Comparison of ENCODE assay signal across 9 cellular contexts in the genomic region with DNA sequence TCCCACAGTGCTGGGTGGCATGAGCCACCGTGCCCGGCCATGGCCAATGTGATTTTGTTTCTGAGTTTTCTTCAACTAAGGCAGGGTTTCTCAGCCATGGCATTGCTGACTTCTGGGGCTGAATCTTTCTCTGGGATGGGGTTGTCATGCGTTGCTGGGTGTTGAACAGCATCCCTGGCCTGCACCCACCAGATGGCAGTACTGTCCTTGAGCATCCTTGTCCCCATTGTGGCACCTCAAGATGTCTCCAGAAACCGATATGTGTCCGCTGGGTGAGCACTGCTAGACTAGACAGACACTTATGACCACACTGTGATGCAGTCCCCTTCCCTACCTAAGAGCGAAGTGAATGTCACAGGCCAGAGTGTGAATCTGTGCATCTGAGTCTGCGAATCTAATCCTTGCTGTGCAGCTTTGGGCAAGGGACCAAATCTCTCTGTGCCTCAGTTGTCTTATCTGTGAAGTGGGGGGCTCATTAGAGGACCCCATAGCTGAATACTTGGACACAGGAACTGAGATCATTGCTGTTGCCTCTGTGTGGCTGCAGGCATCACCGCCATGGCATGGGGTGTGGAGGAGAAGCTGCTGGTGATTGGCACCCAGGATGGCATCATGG. TPM values are rescaled to one million over a fixed set of nuclear protein-coding genes. Genes with fewer than 3 reads are reported as not detected.
DNase-seq lines count a peak whose midpoint lies in the region; ATAC-seq and TF ChIP-seq lines count a peak whose summit lies in the region.
"Had no signal": no experiment of that assay in that cellular context is flagged by ENCODE, and none has a peak within 500 bp of the region (broad histone marks: within the 10 kb centered on the region; RNA-seq: fewer than 3 reads in every experiment).

No MANE protein-coding gene starts in this region.

- no peak overlapping the region for H3K27ac ChIP-seq in CD8-positive, alpha-beta memory T cell (ENCODE audit: low read depth, low read length)
- no peak overlapping the region for H3K27ac ChIP-seq in H9 (ENCODE audit: insufficient read length, low read depth, low read length)
- no peak overlapping the region for H3K27ac ChIP-seq in Panc1 (ENCODE audit: low read length)
- no peak overlapping the region for H3K27ac ChIP-seq in heart right ventricle
- no peak overlapping the region for H3K27ac ChIP-seq in smooth muscle cell (ENCODE audit: low read depth)

- no peak overlapping the region for H3K4me3 ChIP-seq in CD8-positive, alpha-beta memory T cell (ENCODE audit: low read length)
- no peak overlapping the region for H3K4me3 ChIP-seq in Panc1 (ENCODE audit: low read depth in 2 of 2, low read length in 2 of 2)
- H3K4me3 ChIP-seq in heart right ventricle, result no peak overlapping the region
- H3K4me3 ChIP-seq in smooth muscle cell, result no peak overlapping the region

- H3K9ac ChIP-seq in H9 (ENCODE audit: extremely low read depth, insufficient read length, low read length) (no peak overlapping the region), smooth muscle cell (ENCODE audit: low read depth) (no peak overlapping the region)

- POLR2A ChIA-PET in CD8-positive, alpha-beta memory T cell (lab: Charles Lee), result no interaction called here
- POLR2A ChIA-PET in Panc1 (lab: Charles Lee), result no interaction called here

- no peak overlapping the region for H3K56ac ChIP-seq in H9 (ENCODE audit: insufficient read length, low read depth, low read length)

- H3K27me3 Mint-ChIP-seq in CD8-positive, alpha-beta memory T cell, result peaks cover 5 to 31% of the 10 kb centered on the region in 2 donors
- H3K27me3 Mint-ChIP-seq in H9 (ENCODE audit: low read depth), result peaks cover 10% of the 10 kb centered on the region
- H3K27me3 Mint-ChIP-seq in activated T-helper 2 cell treated with anti-CD3 and anti-CD28 coated beads, Interferon-gamma antibody, Interleukin-2, Interleukin-4, amounts not matched to agents 10 μg/mL and 5 μg/mL and 100 μg/mL, durations not matched to agents 14 hours and 24 hours and 36 hours (ENCODE audit: low read depth), result peaks cover 8% of the 10 kb centered on the region

- H3K79me2 ChIP-seq in H9 (ENCODE audit: insufficient read depth, low read length) (no peaks in the 10 kb centered on the region), smooth muscle cell (ENCODE audit: low read depth) (no peaks in the 10 kb centered on the region)

- H2BK5ac ChIP-seq in H9 (ENCODE audit: insufficient read length, low read length), result no peak overlapping the region

- H3T11ph ChIP-seq in H9 (ENCODE audit: low read length), result no peak overlapping the region

- CTCF ChIA-PET in CD8-positive, alpha-beta memory T cell (lab: Charles Lee), result no interaction called here
- CTCF ChIA-PET in Panc1 (lab: Charles Lee), result no interaction called here

- no peak overlapping the region for H2BK12ac ChIP-seq in H9 (ENCODE audit: insufficient read length, low read depth, low read length)

- H3K4me3 Mint-ChIP-seq in CD8-positive, alpha-beta memory T cell, result no peak overlapping the region
- H3K4me3 Mint-ChIP-seq in H9, result no peak overlapping the region; a peak in 1 of 5 replicates
- H3K4me3 Mint-ChIP-seq in activated T-helper 2 cell treated with anti-CD3 and anti-CD28 coated beads, Interferon-gamma antibody, Interleukin-2, Interleukin-4, amounts not matched to agents 10 μg/mL and 5 μg/mL and 100 μg/mL, durations not matched to agents 14 hours and 24 hours and 36 hours (ENCODE audit: low read depth), result no peak overlapping the region
- H3K4me3 Mint-ChIP-seq: stimulated activated naive CD8-positive, alpha-beta T cell treated with anti-CD3 and anti-CD28 coated beads, Interleukin-15, Interleukin-2, amounts not matched to agents 100 ng/mL and 50 ng/mL, for 24 hours had no signal

- intact Hi-C loops in Panc1 (cut with micrococcal nuclease; ENCODE audit: unreplicated experiment), result loop anchor here (10.0 kb wide), 3 partner anchors 64 to 266 kb away; a partner anchor contains a TSS
- intact Hi-C loops in activated T-helper 2 cell treated with anti-CD3 and anti-CD28 coated beads, Interferon-gamma antibody, Interleukin-2, Interleukin-4, amounts not matched to agents 10 μg/mL and 5 μg/mL and 100 μg/mL, durations not matched to agents 14 hours and 24 hours and 36 hours (cut with micrococcal nuclease), result no loop called here
- intact Hi-C loops in heart right ventricle (cut with DNase I), result loop anchor here in 7 of 10 donors (2.0 to 10.0 kb wide), 5 partner anchors 56 to 506 kb away; a partner anchor contains a TSS

- no peak overlapping the region for H2BK15ac ChIP-seq in H9 (ENCODE audit: low read depth, low read length)

- no TSS peak for BruUV-seq in Panc1 (replicated peaks; lab: Mats Ljungman, UMichigan)

- H4K91ac ChIP-seq in H9 (ENCODE audit: insufficient read length, low read depth, low read length), result no peak overlapping the region

- H3K36me3 Mint-ChIP-seq in CD8-positive, alpha-beta memory T cell, result no peaks in the 10 kb centered on the region
- H3K36me3 Mint-ChIP-seq in H9 (ENCODE audit: insufficient read depth in 1 of 3, low read depth in 3 of 3), result no peaks in the 10 kb centered on the region
- no peaks in the 10 kb centered on the region for H3K36me3 Mint-ChIP-seq in activated T-helper 2 cell treated with anti-CD3 and anti-CD28 coated beads, Interferon-gamma antibody, Interleukin-2, Interleukin-4, amounts not matched to agents 10 μg/mL and 5 μg/mL and 100 μg/mL, durations not matched to agents 14 hours and 24 hours and 36 hours (ENCODE audit: low read depth)

- H3K4me2 ChIP-seq in H9 (ENCODE audit: insufficient read depth, insufficient read length, low read length) (no peak overlapping the region), smooth muscle cell (no peak overlapping the region)

- no peaks in the 10 kb centered on the region for H3K23me2 ChIP-seq in H9 (ENCODE audit: insufficient read length, low read depth, low read length, poor library complexity, severe bottlenecking)

- H4K5ac ChIP-seq in H9 (ENCODE audit: insufficient read length, low read depth, low read length), result no peak overlapping the region

- no peaks in the 10 kb centered on the region for H3K27me3 ChIP-seq in CD8-positive, alpha-beta memory T cell (ENCODE audit: insufficient read depth, low read length, poor library complexity, severe bottlenecking)
- H3K27me3 ChIP-seq in H9 (ENCODE audit: insufficient read depth, low read length) (no peaks in the 10 kb centered on the region), Panc1 (ENCODE audit: control insufficient read depth, insufficient read depth, low read length) (no peaks in the 10 kb centered on the region), heart right ventricle (peaks cover 0 to 17% (median 0%) of the 10 kb centered on the region in 7 donors), smooth muscle cell (ENCODE audit: low read depth) (peaks cover 3% of the 10 kb centered on the region)

- no CpG with 5 or more reads among the region's 8 CpGs for WGBS in H9 (ENCODE audit: extremely low coverage, insufficient read length, low lambda C conversion rate)
- WGBS in heart right ventricle, 2 donors, result 66 to 75% methylated on average over 8 of the region's 8 CpGs
- WGBS in smooth muscle cell (ENCODE audit: low lambda C conversion rate), result 61% methylated on average over 8 of the region's 8 CpGs

- no peak overlapping the region for H4K8ac ChIP-seq in H9 (replicated peaks; ENCODE audit: insufficient read length, low read depth, low read length)

- H3K23ac ChIP-seq in H9 (ENCODE audit: insufficient read length, low read depth, low read length), result no peak overlapping the region

- no peak overlapping the region for H3K4ac ChIP-seq in H9 (ENCODE audit: low read depth, low read length)

- H3K79me1 ChIP-seq in H9 (ENCODE audit: insufficient read depth, low read depth, low read length, poor library complexity, severe bottlenecking), result no peaks in the 10 kb centered on the region

- H2AFZ ChIP-seq in H9 (ENCODE audit: low read length) (no peak overlapping the region), smooth muscle cell (ENCODE audit: low read depth) (no peak overlapping the region)

- H3K4me1 Mint-ChIP-seq in CD8-positive, alpha-beta memory T cell, result no peaks in the 10 kb centered on the region
- H3K4me1 Mint-ChIP-seq in H9, result no peaks in the 10 kb centered on the region
- H3K4me1 Mint-ChIP-seq in activated T-helper 2 cell treated with anti-CD3 and anti-CD28 coated beads, Interferon-gamma antibody, Interleukin-2, Interleukin-4, amounts not matched to agents 10 μg/mL and 5 μg/mL and 100 μg/mL, durations not matched to agents 14 hours and 24 hours and 36 hours (ENCODE audit: low read depth), result no peaks in the 10 kb centered on the region

- in situ Hi-C loops in Panc1 (cut with HindIII; ENCODE audit: low pct_unique_long_range_greater_than_20kb, low sequenced_read_pairs), result no loop called here

- H2BK20ac ChIP-seq in H9 (ENCODE audit: low read depth, low read length, poor library complexity, severe bottlenecking), result no peak overlapping the region

- peak in 4 of 5 donors; percentile 5 to 52 (median 22) for DNase-seq in CD8-positive, alpha-beta memory T cell
- peak; percentile 71 for DNase-seq in H9
- DNase-seq in Panc1 (ENCODE audit: low read depth, low spot score), result peak; percentile 72
- peak; percentile 28 for DNase-seq in activated T-helper 2 cell treated with anti-CD3 and anti-CD28 coated beads, Interferon-gamma antibody, Interleukin-2, Interleukin-4, amounts not matched to agents 10 μg/mL and 5 μg/mL and 100 μg/mL, durations not matched to agents 14 hours and 24 hours and 36 hours (ENCODE audit: low spot score)
- peak; percentile 20 to 33 for DNase-seq in heart right ventricle
- no peak for DNase-seq in smooth muscle cell (lab: John Stamatoyannopoulos, UW; ENCODE audit: unreplicated experiment)
- DNase-seq in NCI-H2029 treated with DMSO at 0.1 percent for 48 hours (lab: John Stamatoyannopoulos, UW), result no peak

- no peaks in the 10 kb centered on the region for H3F3A ChIP-seq in smooth muscle cell (ENCODE audit: low read depth)

- no peaks in the 10 kb centered on the region for H3K9me3 Mint-ChIP-seq in CD8-positive, alpha-beta memory T cell
- no peaks in the 10 kb centered on the region; a peak in 1 of 5 replicates for H3K9me3 Mint-ChIP-seq in H9
- H3K9me3 Mint-ChIP-seq in activated T-helper 2 cell treated with anti-CD3 and anti-CD28 coated beads, Interferon-gamma antibody, Interleukin-2, Interleukin-4, amounts not matched to agents 10 μg/mL and 5 μg/mL and 100 μg/mL, durations not matched to agents 14 hours and 24 hours and 36 hours, result no peaks in the 10 kb centered on the region
- H3K9me3 Mint-ChIP-seq: stimulated activated naive CD8-positive, alpha-beta T cell treated with anti-CD3 and anti-CD28 coated beads, Interleukin-15, Interleukin-2, amounts not matched to agents 100 ng/mL and 50 ng/mL, for 24 hours had no signal

- no peaks in the 10 kb centered on the region for H4K20me1 ChIP-seq in H9 (ENCODE audit: control insufficient read depth, insufficient read depth, insufficient read length)
- H4K20me1 ChIP-seq in smooth muscle cell (ENCODE audit: low read depth), result no peaks in the 10 kb centered on the region

- H3K27ac Mint-ChIP-seq in CD8-positive, alpha-beta memory T cell, result no peak overlapping the region
- no peak overlapping the region for H3K27ac Mint-ChIP-seq in H9
- H3K27ac Mint-ChIP-seq in activated T-helper 2 cell treated with anti-CD3 and anti-CD28 coated beads, Interferon-gamma antibody, Interleukin-2, Interleukin-4, amounts not matched to agents 10 μg/mL and 5 μg/mL and 100 μg/mL, durations not matched to agents 14 hours and 24 hours and 36 hours, result no peak overlapping the region
- H3K27ac Mint-ChIP-seq: stimulated activated naive CD8-positive, alpha-beta T cell treated with anti-CD3 and anti-CD28 coated beads, Interleukin-15, Interleukin-2, amounts not matched to agents 100 ng/mL and 50 ng/mL, for 24 hours had no signal

- no peaks in the 10 kb centered on the region for H3K9me3 ChIP-seq in CD8-positive, alpha-beta memory T cell (ENCODE audit: low read length)
- H3K9me3 ChIP-seq in H9 (ENCODE audit: control insufficient read depth, low read depth, low read length) (no peaks in the 10 kb centered on the region), Panc1 (ENCODE audit: control insufficient read depth, insufficient read depth, low read depth, low read length) (no peaks in the 10 kb centered on the region), heart right ventricle (no peaks in the 10 kb centered on the region), smooth muscle cell (replicated peaks; ENCODE audit: low read depth) (no peaks in the 10 kb centered on the region)

- no peak overlapping the region for H3K14ac ChIP-seq in H9 (ENCODE audit: insufficient read depth, low read length)

- no peaks in the 10 kb centered on the region for H3K36me3 ChIP-seq in CD8-positive, alpha-beta memory T cell (ENCODE audit: insufficient read depth, low read length)
- H3K36me3 ChIP-seq in Panc1 (ENCODE audit: control insufficient read depth, insufficient read depth, low read length), result no peaks in the 10 kb centered on the region
- no peaks in the 10 kb centered on the region for H3K36me3 ChIP-seq in heart right ventricle
- H3K36me3 ChIP-seq in smooth muscle cell (ENCODE audit: low read depth), result no peaks in the 10 kb centered on the region

- ATAC-seq in Panc1 (peak; percentile 89), heart right ventricle (peak in 2 of 8 donors; percentile 59 to 72), HG03159 (IDR thresholded peaks at IDR 0.05; ENCODE audit: unreplicated experiment) (no peak)

- no peaks in the 10 kb centered on the region for H3K4me1 ChIP-seq in CD8-positive, alpha-beta memory T cell (ENCODE audit: insufficient read depth, low read length)
- H3K4me1 ChIP-seq in H9 (ENCODE audit: insufficient read depth, low read length) (no peaks in the 10 kb centered on the region), Panc1 (ENCODE audit: control insufficient read depth, insufficient read depth, low read length) (no peaks in the 10 kb centered on the region), heart right ventricle (no peaks in the 10 kb centered on the region), smooth muscle cell (ENCODE audit: low read depth) (no peaks in the 10 kb centered on the region)

- H3K18ac ChIP-seq in H9 (ENCODE audit: insufficient read length, low read depth, low read length), result no peak overlapping the region

- H2AK5ac ChIP-seq in H9 (ENCODE audit: insufficient read length, low read length), result no peak overlapping the region

- peak; percentile 80 for TF ChIP-seq CTCF in H9 (conservative IDR thresholded peaks at IDR 0.05)
- TF ChIP-seq CTCF in Panc1 (IDR thresholded peaks at IDR 0.05), result peak; percentile 79
- peak; percentile 12 to 64 (median 44) for TF ChIP-seq CTCF in heart right ventricle (IDR thresholded peaks at IDR 0.05)
- peak; percentile 51 for TF ChIP-seq CTCF in smooth muscle cell (IDR thresholded peaks at IDR 0.05; ENCODE audit: borderline replicate concordance, insufficient read depth, poor library complexity, severe bottlenecking)

- H2BK120ac ChIP-seq in H9 (ENCODE audit: low read depth, low read length, poor library complexity, severe bottlenecking), result no peak overlapping the region

RNA-seq across cellular contexts. Expression of a gene that starts 50.3 kb away (rescaled TPM):
- 10 to 100 TPM; 32.9 to 34.8 TPM for total RNA-seq in CD8-positive, alpha-beta memory T cell
- 5.0 TPM for polyA plus RNA-seq in CD8-positive, alpha-beta memory T cell
- total RNA-seq in H9 (2021) (72.5 and 72.7 TPM in 2 replicates), Panc1 (2021; ENCODE audit: unreplicated experiment) (47.0 TPM), heart right ventricle (10 to 100 TPM; 22.9 to 30.6 (median 24.8) TPM), smooth muscle cell (22.4 and 25.1 TPM in 2 replicates)
- polyA plus RNA-seq in Panc1 (2012; ENCODE audit: insufficient read length), result 48.3 TPM
- 40.3 and 40.5 TPM in 2 replicates for total RNA-seq in activated T-helper 2 cell treated with anti-CD3 and anti-CD28 coated beads, Interferon-gamma antibody, Interleukin-2, Interleukin-4, amounts not matched to agents 10 μg/mL and 5 μg/mL and 100 μg/mL, durations not matched to agents 14 hours and 24 hours and 36 hours
- polyA plus RNA-seq in heart right ventricle (10 to 100 TPM; 13.9 to 37.7 TPM), smooth muscle cell (16.5 and 29.2 TPM in 2 replicates)

RNA-seq across cellular contexts. Expression of a gene that starts 59.3 kb away (rescaled TPM):
- not detected for total RNA-seq in CD8-positive, alpha-beta memory T cell
- not detected for polyA plus RNA-seq in CD8-positive, alpha-beta memory T cell
- not detected in 2 replicates for total RNA-seq in H9 (2021)
- total RNA-seq in Panc1 (2021; ENCODE audit: unreplicated experiment), result 1.4 TPM
- polyA plus RNA-seq in Panc1 (2012; ENCODE audit: insufficient read length), result 0.96 TPM
- not detected in 2 replicates for total RNA-seq in activated T-helper 2 cell treated with anti-CD3 and anti-CD28 coated beads, Interferon-gamma antibody, Interleukin-2, Interleukin-4, amounts not matched to agents 10 μg/mL and 5 μg/mL and 100 μg/mL, durations not matched to agents 14 hours and 24 hours and 36 hours
- total RNA-seq in heart right ventricle, result under 1 TPM in 6 of 10 donors, not detected in 4; 0.03 to 0.16 (median 0.05) TPM
- polyA plus RNA-seq in heart right ventricle, result under 1 TPM; under 0.01 to 0.01 TPM
- not detected in 2 replicates for total RNA-seq in smooth muscle cell
- polyA plus RNA-seq in smooth muscle cell, result not detected in 2 replicates

Comparison
In these comparisons a context has a peak if more than half of its experiments do, and no peak if none do; other contexts are left out.
1. DNase-seq: peak in CD8-positive, alpha-beta memory T cell (4 of 5), H9 (single experiment), Panc1 (single experiment), activated T-helper 2 cell treated with anti-CD3 and anti-CD28 coated beads, Interferon-gamma antibody, Interleukin-2, Interleukin-4, amounts not matched to agents 10 μg/mL and 5 μg/mL and 100 μg/mL, durations not matched to agents 14 hours and 24 hours and 36 hours (single experiment) and heart right ventricle (2 of 2); none in smooth muscle cell (single experiment) and NCI-H2029 treated with DMSO at 0.1 percent for 48 hours (single experiment).
2. Peak in every context shown above with its lines, with median percentiles within 50 percentile points of each other: CTCF ChIP-seq.